ENCODE assay signal across 29 cellular contexts in the genomic region with DNA sequence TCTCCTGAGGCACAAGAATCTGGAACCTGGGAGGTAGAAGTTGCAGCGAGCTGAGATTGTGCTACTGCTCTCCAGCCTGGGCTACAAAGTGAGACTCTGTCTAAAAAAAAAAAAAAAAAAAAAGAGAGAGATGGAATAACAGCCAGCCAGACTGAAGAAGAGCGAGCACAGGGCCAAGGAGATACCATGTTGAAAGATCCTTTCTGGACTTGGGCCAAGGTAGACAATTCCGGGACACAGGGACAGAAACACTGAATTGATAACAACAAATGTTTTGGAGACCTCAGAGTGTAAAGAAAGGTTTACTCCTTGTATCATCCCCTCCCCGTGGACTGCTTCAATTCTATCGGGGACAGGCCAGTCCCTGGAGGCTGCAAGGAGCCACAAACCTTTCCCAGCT. TPM values are rescaled to one million over a fixed set of nuclear protein-coding genes. Genes with fewer than 3 reads are reported as not detected.
DNase-seq lines count a peak whose midpoint lies in the region; ATAC-seq, FAIRE-seq and TF ChIP-seq lines count a peak whose summit lies in the region.
"Had no signal": no experiment of that assay in that cellular context is flagged by ENCODE, and none has a peak within 500 bp of the region (broad histone marks: within the 10 kb centered on the region; RNA-seq: fewer than 3 reads in every experiment).

No MANE protein-coding gene starts in this region.

- peaks cover 34% of the 10 kb centered on the region for H3K4me1 Mint-ChIP-seq in activated naive CD8-positive, alpha-beta T cell (ENCODE audit: low read depth)
- peaks cover 28% of the 10 kb centered on the region for H3K4me1 Mint-ChIP-seq in activated naive CD8-positive, alpha-beta T cell treated with anti-CD3 and anti-CD28 coated beads, Interleukin-2, amount 50 U/mL, for 24 hours
- peaks cover 5% of the 10 kb centered on the region for H3K4me1 Mint-ChIP-seq in endothelial cell (ENCODE audit: unreplicated experiment)
- H3K4me1 Mint-ChIP-seq in nephron progenitor cell: peaks cover 62% of the 10 kb centered on the region

- no peak for DNase-seq in activated naive CD8-positive, alpha-beta T cell treated with anti-CD3 and anti-CD28 coated beads, Interleukin-2, amount 50 U/mL, for 24 hours
- DNase-seq in endothelial cell (ENCODE audit: low spot score): no peak
- DNase-seq in nephron progenitor cell: no peak
- DNase-seq in PC-3: no peak
- no peak for DNase-seq in NCI-H1092 treated with DMSO at 0.1 percent for 48 hours (lab: John Stamatoyannopoulos, UW)
- DNase-seq in urothelium cell line (ENCODE audit: low spot score): no peak
- DNase-seq: AML-193; CD8-positive, alpha-beta memory T cell; DMS 273 treated with DMSO at 0.1 percent for 48 hours; DMS79 treated with DMSO at 0.1 percent for 48 hours; GF-D8; GOT3; HFFc6; KBM-7; MV-4-11; NCI-H1105 treated with DMSO at 0.1 percent for 48 hours; NCI-H146; NCI-H1930; NCI-H2107; NCI-H446; NCI-H524 treated with DMSO at 0.1 percent for 48 hours; NCI-H774; RPMI8226; SHP77 had no signal

- H3K9me3 Mint-ChIP-seq in activated naive CD8-positive, alpha-beta T cell (ENCODE audit: low read depth): no peaks in the 10 kb centered on the region
- no peaks in the 10 kb centered on the region for H3K9me3 Mint-ChIP-seq in activated naive CD8-positive, alpha-beta T cell treated with anti-CD3 and anti-CD28 coated beads, Interleukin-2, amount 50 U/mL, for 24 hours
- no peaks in the 10 kb centered on the region for H3K9me3 Mint-ChIP-seq in endothelial cell (ENCODE audit: unreplicated experiment)
- no peaks in the 10 kb centered on the region for H3K9me3 Mint-ChIP-seq in nephron progenitor cell
- H3K9me3 Mint-ChIP-seq: CD8-positive, alpha-beta memory T cell; HFFc6 had no signal

- no peak overlapping the region for H2AFZ ChIP-seq in PC-3 (ENCODE audit: low read length)

- H4K20me1 ChIP-seq in PC-3 (ENCODE audit: low read length): no peaks in the 10 kb centered on the region

- peaks cover 14% of the 10 kb centered on the region for H3K4me1 ChIP-seq in PC-3 (ENCODE audit: insufficient read depth, low read length)
- H3K4me1 ChIP-seq: HAP-1 had no signal

- no TSS peak for BruUV-seq in PC-3 (replicated peaks; lab: Mats Ljungman, UMichigan)

- peak overlapping the region; percentile 16 for H3K27ac Mint-ChIP-seq in activated naive CD8-positive, alpha-beta T cell
- no peak overlapping the region for H3K27ac Mint-ChIP-seq in activated naive CD8-positive, alpha-beta T cell treated with anti-CD3 and anti-CD28 coated beads, Interleukin-2, amount 50 U/mL, for 24 hours
- H3K27ac Mint-ChIP-seq in endothelial cell (ENCODE audit: unreplicated experiment): peak overlapping the region; percentile 9
- H3K27ac Mint-ChIP-seq in nephron progenitor cell: peak overlapping the region; percentile 25
- H3K27ac Mint-ChIP-seq: HFFc6 had no signal

- no peaks in the 10 kb centered on the region for H3K36me3 Mint-ChIP-seq in activated naive CD8-positive, alpha-beta T cell
- peaks cover 4% of the 10 kb centered on the region for H3K36me3 Mint-ChIP-seq in activated naive CD8-positive, alpha-beta T cell treated with anti-CD3 and anti-CD28 coated beads, Interleukin-2, amount 50 U/mL, for 24 hours (ENCODE audit: low read depth)
- H3K36me3 Mint-ChIP-seq in endothelial cell (ENCODE audit: low read depth, unreplicated experiment) (peaks cover 8% of the 10 kb centered on the region), nephron progenitor cell (ENCODE audit: low read depth) (peaks cover 24% of the 10 kb centered on the region)

- POLR2A ChIA-PET in PC-3 (lab: Charles Lee; ENCODE audit: unreplicated experiment): no interaction called here

- intact Hi-C loops in PC-3 (cut with micrococcal nuclease): no loop called here

- no peak overlapping the region for H3K4me3 Mint-ChIP-seq in activated naive CD8-positive, alpha-beta T cell
- H3K4me3 Mint-ChIP-seq in activated naive CD8-positive, alpha-beta T cell treated with anti-CD3 and anti-CD28 coated beads, Interleukin-2, amount 50 U/mL, for 24 hours: no peak overlapping the region
- no peak overlapping the region for H3K4me3 Mint-ChIP-seq in endothelial cell (ENCODE audit: unreplicated experiment)
- no peak overlapping the region for H3K4me3 Mint-ChIP-seq in nephron progenitor cell
- H3K4me3 Mint-ChIP-seq: HFFc6 had no signal

- no peak overlapping the region for H3K4me3 ChIP-seq in PC-3 (ENCODE audit: low read length)
- H3K4me3 ChIP-seq: A549; BLaER1 treated with 17β-estradiol and CSF1 and Interleukin-3, amounts not matched to agents 10 nM and 100 nM; HAP-1 had no signal

- H3K4me2 ChIP-seq in PC-3 (ENCODE audit: low read length): no peak overlapping the region
- H3K4me2 ChIP-seq: A549 had no signal

- no peaks in the 10 kb centered on the region for H3K9me3 ChIP-seq in PC-3 (ENCODE audit: low read length)
- H3K9me3 ChIP-seq: A549; BLaER1 treated with 17β-estradiol and CSF1 and Interleukin-3, amounts not matched to agents 10 nM and 100 nM; HAP-1 had no signal

- no peak for FAIRE-seq in urothelium cell line (lab: Jason Lieb, UNC)
- FAIRE-seq: A549, GM12891 had no signal

- H3K79me2 ChIP-seq in PC-3 (ENCODE audit: low read length): peaks cover 16% of the 10 kb centered on the region

- TF ChIP-seq CTCF in endothelial cell (IDR thresholded peaks at IDR 0.05; ENCODE audit: unreplicated experiment) (no peak), nephron progenitor cell (IDR thresholded peaks at IDR 0.05) (no peak), PC-3 (conservative IDR thresholded peaks at IDR 0.05; ENCODE audit: low read depth, low read length) (no peak)

- no peaks in the 10 kb centered on the region for H3K27me3 Mint-ChIP-seq in activated naive CD8-positive, alpha-beta T cell
- no peaks in the 10 kb centered on the region for H3K27me3 Mint-ChIP-seq in activated naive CD8-positive, alpha-beta T cell treated with anti-CD3 and anti-CD28 coated beads, Interleukin-2, amount 50 U/mL, for 24 hours
- H3K27me3 Mint-ChIP-seq in endothelial cell (ENCODE audit: unreplicated experiment): peaks cover 21% of the 10 kb centered on the region
- peaks cover 3% of the 10 kb centered on the region for H3K27me3 Mint-ChIP-seq in nephron progenitor cell (ENCODE audit: low read depth, poor library complexity)
- H3K27me3 Mint-ChIP-seq: CD8-positive, alpha-beta memory T cell had no signal

- no peak for ATAC-seq in activated naive CD8-positive, alpha-beta T cell treated with anti-CD3 and anti-CD28 coated beads, Interleukin-2, amount 50 U/mL, for 24 hours
- no peak for ATAC-seq in PC-3
- ATAC-seq: A549 had no signal

- H3F3A ChIP-seq in PC-3 (ENCODE audit: low read length, unreplicated experiment): no peaks in the 10 kb centered on the region

- H3K9me2 ChIP-seq in PC-3 (replicated peaks; ENCODE audit: low read length): no peaks in the 10 kb centered on the region

- no peak overlapping the region for H3K9ac ChIP-seq in PC-3 (ENCODE audit: low read length)
- H3K9ac ChIP-seq: BLaER1 treated with 17β-estradiol and CSF1 and Interleukin-3, amounts not matched to agents 10 nM and 100 nM had no signal

- CTCF ChIA-PET in PC-3 (lab: Charles Lee): no interaction called here

- H3K27ac ChIP-seq in PC-3 (ENCODE audit: low read length): no peak overlapping the region
- H3K27ac ChIP-seq: A549 had no signal

- H3K27me3 ChIP-seq in PC-3 (ENCODE audit: low read length): no peaks in the 10 kb centered on the region
- H3K27me3 ChIP-seq: BLaER1 treated with 17β-estradiol and CSF1 and Interleukin-3, amounts not matched to agents 10 nM and 100 nM had no signal

- H3K36me3 ChIP-seq in PC-3 (ENCODE audit: low read depth, low read length): no peaks in the 10 kb centered on the region; the same call in 1 of the 2 replicates
- H3K36me3 ChIP-seq: HAP-1 had no signal

RNA-seq across cellular contexts. Expression of gene LPAR2, which starts 4.6 kb away (rescaled TPM):
- total RNA-seq in endothelial cell (ENCODE audit: unreplicated experiment) (35.5 TPM), PC-3 (2014; rRNA removed) (26.6 and 31.0 TPM in 2 replicates)

RNA-seq across cellular contexts. Expression of gene PBX4, which starts 4.9 kb away (rescaled TPM):
- total RNA-seq in endothelial cell (ENCODE audit: unreplicated experiment) (0.82 TPM), PC-3 (2014; rRNA removed) (6.9 TPM in 2 replicates)

RNA-seq across cellular contexts. Expression of gene GMIP, which starts 20.1 kb away (rescaled TPM):
- total RNA-seq in endothelial cell (ENCODE audit: unreplicated experiment) (18.5 TPM), PC-3 (2014; rRNA removed) (6.3 and 11.1 TPM in 2 replicates)

RNA-seq across cellular contexts. Expression of gene ATP13A1, which starts 40.1 kb away (rescaled TPM):
- 56.7 TPM for total RNA-seq in endothelial cell (ENCODE audit: unreplicated experiment)
- total RNA-seq in PC-3 (2014; rRNA removed): 48.5 and 58.2 TPM in 2 replicates

RNA-seq across cellular contexts. Expression of gene ZNF101, which starts 45.3 kb away (rescaled TPM):
- total RNA-seq in endothelial cell (ENCODE audit: unreplicated experiment) (29.5 TPM), PC-3 (2014; rRNA removed) (11.0 and 11.3 TPM in 2 replicates)
